Comparison of ENCODE assay signal across 1 cellular context in the genomic region with DNA sequence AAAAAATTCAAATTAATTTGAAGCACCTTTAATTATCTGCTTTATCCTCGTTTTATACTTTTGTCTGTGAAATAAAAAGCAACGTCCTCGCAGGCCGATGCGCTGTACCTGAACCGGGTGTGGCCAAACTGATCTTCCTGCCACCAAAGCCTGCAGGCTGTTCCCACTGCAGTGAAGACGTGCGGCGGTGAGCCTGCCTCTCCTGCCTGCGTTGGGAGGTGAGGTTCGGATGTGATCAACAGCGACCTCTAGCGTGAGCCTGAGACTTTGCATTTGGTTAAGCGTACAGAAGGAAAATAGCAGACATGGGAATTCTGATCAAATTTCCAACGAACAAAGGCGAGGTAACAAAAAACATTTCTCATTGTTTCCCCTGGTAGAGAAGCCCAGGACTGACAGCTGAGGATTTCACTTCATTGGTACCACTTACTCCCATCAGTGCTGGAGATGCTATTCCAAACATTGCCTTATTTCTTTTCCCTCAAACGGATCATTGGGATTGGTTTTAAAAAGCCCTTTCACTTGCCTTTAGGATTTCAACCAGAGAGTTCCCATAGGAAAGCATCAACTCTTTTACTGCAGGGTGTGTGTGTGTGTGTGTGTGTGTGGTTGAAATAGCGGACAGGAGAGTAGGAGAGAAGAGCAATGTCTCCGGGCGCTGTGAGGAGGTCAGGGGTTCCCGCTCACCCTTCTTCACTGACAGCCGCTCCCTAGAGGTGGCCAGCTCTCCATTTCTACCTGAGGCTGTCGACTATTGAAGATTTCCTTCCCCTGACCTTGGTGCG.
TF ChIP-seq lines count a peak whose summit lies in the region.

No MANE protein-coding gene starts in this region.

TF ChIP-seq in HepG2, 621 proteins besides CTCF, POLR2A, EP300 and RAD21 (continued from another document and continues in another):
- TF ChIP-seq KIAA2018 (CRISPR knock-in tag; IDR thresholded peaks at IDR 0.05; ENCODE audit: borderline replicate concordance) (no peak), TP53 (CRISPR knock-in tag; conservative IDR thresholded peaks at IDR 0.05) (no peak), ZNF720 (CRISPR knock-in tag; IDR thresholded peaks at IDR 0.05) (no peak), GPN1 (CRISPR knock-in tag; IDR thresholded peaks at IDR 0.05; ENCODE audit: borderline replicate concordance) (no peak), ZNF431 (CRISPR knock-in tag; IDR thresholded peaks at IDR 0.05; ENCODE audit: borderline replicate concordance, low read depth) (no peak), ZNF451 (CRISPR knock-in tag; IDR thresholded peaks at IDR 0.05) (no peak; the same call in 1 of the 2 replicates), ZBTB7B (CRISPR knock-in tag; IDR thresholded peaks at IDR 0.05) (0 out of 2 replicates have a peak, but pooled peaks have one; percentile 40), RELA (CRISPR knock-in tag; IDR thresholded peaks at IDR 0.05) (no peak), WIZ (CRISPR knock-in tag; IDR thresholded peaks at IDR 0.05) (no peak), ZNF264 (CRISPR knock-in tag; IDR thresholded peaks at IDR 0.05) (no peak), ATF4 (CRISPR knock-in tag; IDR thresholded peaks at IDR 0.05) (no peak), SNRNP70 (IDR thresholded peaks at IDR 0.05; ENCODE audit: low read depth, low read length) (no peak), RAD51 (IDR thresholded peaks at IDR 0.05; ENCODE audit: borderline replicate concordance) (no peak), POLR2G (IDR thresholded peaks at IDR 0.05; ENCODE audit: low read depth, low read length) (no peak), SATB2 (CRISPR knock-in tag; IDR thresholded peaks at IDR 0.05) (no peak), CCDC6 (CRISPR knock-in tag; IDR thresholded peaks at IDR 0.05) (no peak), ATF7-NPFF (CRISPR knock-in tag; IDR thresholded peaks at IDR 0.05; ENCODE audit: low read depth) (no peak), EED (CRISPR knock-in tag; IDR thresholded peaks at IDR 0.05) (no peak), MAF1 (CRISPR knock-in tag; IDR thresholded peaks at IDR 0.05; ENCODE audit: borderline replicate concordance) (no peak), ZEB1 (IDR thresholded peaks at IDR 0.05; ENCODE audit: insufficient replicate concordance, low read depth) (no peak), ZNF614 (CRISPR knock-in tag; IDR thresholded peaks at IDR 0.05; ENCODE audit: borderline replicate concordance) (peak; percentile 68; the same call in 1 of the 2 replicates), MXI1 (IDR thresholded peaks at IDR 0.05; ENCODE audit: borderline replicate concordance, low read depth, low read length) (no peak), REPIN1 (CRISPR knock-in tag; IDR thresholded peaks at IDR 0.05; ENCODE audit: borderline replicate concordance, low read depth) (no peak), ZNF292 (CRISPR knock-in tag; IDR thresholded peaks at IDR 0.05; ENCODE audit: borderline replicate concordance, low read depth) (peak; percentile 33; the same call in 1 of the 2 replicates), RXRB (CRISPR knock-in tag; IDR thresholded peaks at IDR 0.05; ENCODE audit: borderline replicate concordance) (peak; percentile 42; the same call in 1 of the 2 replicates), ZNF841 (CRISPR knock-in tag; IDR thresholded peaks at IDR 0.05; ENCODE audit: borderline replicate concordance) (no peak), ZNF124 (CRISPR knock-in tag; IDR thresholded peaks at IDR 0.05) (0 out of 2 replicates have a peak, but pooled peaks have one; percentile 46), U2AF2 (IDR thresholded peaks at IDR 0.05; ENCODE audit: low read depth, low read length) (no peak), NCOR1 (IDR thresholded peaks at IDR 0.05; ENCODE audit: borderline replicate concordance, low read length) (no peak), SAFB2 (CRISPR knock-in tag; IDR thresholded peaks at IDR 0.05; ENCODE audit: borderline replicate concordance, low read depth) (no peak), KDM1A (CRISPR knock-in tag; IDR thresholded peaks at IDR 0.05) (no peak), CEBPG (CRISPR knock-in tag; IDR thresholded peaks at IDR 0.05) (no peak), ZSCAN25 (CRISPR knock-in tag; IDR thresholded peaks at IDR 0.05) (no peak), TMF1 (CRISPR knock-in tag; IDR thresholded peaks at IDR 0.05; ENCODE audit: low read depth) (no peak), HDAC1 (CRISPR knock-in tag; IDR thresholded peaks at IDR 0.05) (no peak), PHB2 (IDR thresholded peaks at IDR 0.05; ENCODE audit: partially characterized antibody) (no peak), BCL6 (CRISPR knock-in tag; IDR thresholded peaks at IDR 0.05) (peak; percentile 37; the same call in 1 of the 2 replicates), DMAP1 (CRISPR knock-in tag; IDR thresholded peaks at IDR 0.05) (no peak)
- TF ChIP-seq, protein P1, sequence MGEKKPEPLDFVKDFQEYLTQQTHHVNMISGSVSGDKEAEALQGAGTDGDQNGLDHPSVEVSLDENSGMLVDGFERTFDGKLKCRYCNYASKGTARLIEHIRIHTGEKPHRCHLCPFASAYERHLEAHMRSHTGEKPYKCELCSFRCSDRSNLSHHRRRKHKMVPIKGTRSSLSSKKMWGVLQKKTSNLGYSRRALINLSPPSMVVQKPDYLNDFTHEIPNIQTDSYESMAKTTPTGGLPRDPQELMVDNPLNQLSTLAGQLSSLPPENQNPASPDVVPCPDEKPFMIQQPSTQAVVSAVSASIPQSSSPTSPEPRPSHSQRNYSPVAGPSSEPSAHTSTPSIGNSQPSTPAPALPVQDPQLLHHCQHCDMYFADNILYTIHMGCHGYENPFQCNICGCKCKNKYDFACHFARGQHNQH (CRISPR knock-in tag; IDR thresholded peaks at IDR 0.05): peak; percentile 51; the same call in 1 of the 2 replicates
- TF ChIP-seq, protein P2, sequence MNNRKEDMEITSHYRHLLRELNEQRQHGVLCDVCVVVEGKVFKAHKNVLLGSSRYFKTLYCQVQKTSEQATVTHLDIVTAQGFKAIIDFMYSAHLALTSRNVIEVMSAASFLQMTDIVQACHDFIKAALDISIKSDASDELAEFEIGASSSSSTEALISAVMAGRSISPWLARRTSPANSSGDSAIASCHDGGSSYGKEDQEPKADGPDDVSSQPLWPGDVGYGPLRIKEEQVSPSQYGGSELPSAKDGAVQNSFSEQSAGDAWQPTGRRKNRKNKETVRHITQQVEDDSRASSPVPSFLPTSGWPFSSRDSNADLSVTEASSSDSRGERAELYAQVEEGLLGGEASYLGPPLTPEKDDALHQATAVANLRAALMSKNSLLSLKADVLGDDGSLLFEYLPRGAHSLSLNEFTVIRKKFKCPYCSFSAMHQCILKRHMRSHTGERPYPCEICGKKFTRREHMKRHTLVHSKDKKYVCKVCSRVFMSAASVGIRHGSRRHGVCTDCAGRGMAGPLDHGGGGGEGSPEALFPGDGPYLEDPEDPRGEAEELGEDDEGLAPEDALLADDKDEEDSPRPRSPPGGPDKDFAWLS (CRISPR knock-in tag; IDR thresholded peaks at IDR 0.05; ENCODE audit: borderline replicate concordance): no peak
- TF ChIP-seq, protein P3, sequence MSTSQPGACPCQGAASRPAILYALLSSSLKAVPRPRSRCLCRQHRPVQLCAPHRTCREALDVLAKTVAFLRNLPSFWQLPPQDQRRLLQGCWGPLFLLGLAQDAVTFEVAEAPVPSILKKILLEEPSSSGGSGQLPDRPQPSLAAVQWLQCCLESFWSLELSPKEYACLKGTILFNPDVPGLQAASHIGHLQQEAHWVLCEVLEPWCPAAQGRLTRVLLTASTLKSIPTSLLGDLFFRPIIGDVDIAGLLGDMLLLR (CRISPR knock-in tag; IDR thresholded peaks at IDR 0.05): no peak
- TF ChIP-seq, protein P4, sequence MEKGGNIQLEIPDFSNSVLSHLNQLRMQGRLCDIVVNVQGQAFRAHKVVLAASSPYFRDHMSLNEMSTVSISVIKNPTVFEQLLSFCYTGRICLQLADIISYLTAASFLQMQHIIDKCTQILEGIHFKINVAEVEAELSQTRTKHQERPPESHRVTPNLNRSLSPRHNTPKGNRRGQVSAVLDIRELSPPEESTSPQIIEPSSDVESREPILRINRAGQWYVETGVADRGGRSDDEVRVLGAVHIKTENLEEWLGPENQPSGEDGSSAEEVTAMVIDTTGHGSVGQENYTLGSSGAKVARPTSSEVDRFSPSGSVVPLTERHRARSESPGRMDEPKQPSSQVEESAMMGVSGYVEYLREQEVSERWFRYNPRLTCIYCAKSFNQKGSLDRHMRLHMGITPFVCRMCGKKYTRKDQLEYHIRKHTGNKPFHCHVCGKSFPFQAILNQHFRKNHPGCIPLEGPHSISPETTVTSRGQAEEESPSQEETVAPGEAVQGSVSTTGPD (CRISPR knock-in tag; IDR thresholded peaks at IDR 0.05): no peak
- TF ChIP-seq, protein P5, sequence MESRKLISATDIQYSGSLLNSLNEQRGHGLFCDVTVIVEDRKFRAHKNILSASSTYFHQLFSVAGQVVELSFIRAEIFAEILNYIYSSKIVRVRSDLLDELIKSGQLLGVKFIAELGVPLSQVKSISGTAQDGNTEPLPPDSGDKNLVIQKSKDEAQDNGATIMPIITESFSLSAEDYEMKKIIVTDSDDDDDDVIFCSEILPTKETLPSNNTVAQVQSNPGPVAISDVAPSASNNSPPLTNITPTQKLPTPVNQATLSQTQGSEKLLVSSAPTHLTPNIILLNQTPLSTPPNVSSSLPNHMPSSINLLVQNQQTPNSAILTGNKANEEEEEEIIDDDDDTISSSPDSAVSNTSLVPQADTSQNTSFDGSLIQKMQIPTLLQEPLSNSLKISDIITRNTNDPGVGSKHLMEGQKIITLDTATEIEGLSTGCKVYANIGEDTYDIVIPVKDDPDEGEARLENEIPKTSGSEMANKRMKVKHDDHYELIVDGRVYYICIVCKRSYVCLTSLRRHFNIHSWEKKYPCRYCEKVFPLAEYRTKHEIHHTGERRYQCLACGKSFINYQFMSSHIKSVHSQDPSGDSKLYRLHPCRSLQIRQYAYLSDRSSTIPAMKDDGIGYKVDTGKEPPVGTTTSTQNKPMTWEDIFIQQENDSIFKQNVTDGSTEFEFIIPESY (CRISPR knock-in tag; IDR thresholded peaks at IDR 0.05): no peak
- TF ChIP-seq, protein P6, sequence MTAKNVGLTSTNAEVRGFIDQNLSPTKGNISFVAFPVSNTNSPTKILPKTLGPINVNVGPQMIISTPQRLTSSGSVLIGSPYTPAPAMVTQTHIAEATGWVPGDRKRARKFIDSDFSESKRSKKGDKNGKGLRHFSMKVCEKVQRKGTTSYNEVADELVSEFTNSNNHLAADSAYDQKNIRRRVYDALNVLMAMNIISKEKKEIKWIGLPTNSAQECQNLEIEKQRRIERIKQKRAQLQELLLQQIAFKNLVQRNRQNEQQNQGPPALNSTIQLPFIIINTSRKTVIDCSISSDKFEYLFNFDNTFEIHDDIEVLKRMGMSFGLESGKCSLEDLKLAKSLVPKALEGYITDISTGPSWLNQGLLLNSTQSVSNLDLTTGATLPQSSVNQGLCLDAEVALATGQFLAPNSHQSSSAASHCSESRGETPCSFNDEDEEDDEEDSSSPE (CRISPR knock-in tag; IDR thresholded peaks at IDR 0.05): 0 out of 2 replicates have a peak, but pooled peaks have one; percentile 32
- TF ChIP-seq, protein P7, sequence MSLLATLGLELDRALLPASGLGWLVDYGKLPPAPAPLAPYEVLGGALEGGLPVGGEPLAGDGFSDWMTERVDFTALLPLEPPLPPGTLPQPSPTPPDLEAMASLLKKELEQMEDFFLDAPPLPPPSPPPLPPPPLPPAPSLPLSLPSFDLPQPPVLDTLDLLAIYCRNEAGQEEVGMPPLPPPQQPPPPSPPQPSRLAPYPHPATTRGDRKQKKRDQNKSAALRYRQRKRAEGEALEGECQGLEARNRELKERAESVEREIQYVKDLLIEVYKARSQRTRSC (CRISPR knock-in tag; IDR thresholded peaks at IDR 0.05; ENCODE audit: low read depth): no peak
